21 cellular contexts compared by ENCODE assay signal in genomic region chr20:33893314-33893713, GRCh38.
A peak's percentile ranks its signal among the peaks of the same experiment; 100 is the strongest.
DNase-seq lines count a peak whose midpoint lies in the region; ATAC-seq and TF ChIP-seq lines count a peak whose summit lies in the region.
"Had no signal": no experiment of that assay in that cellular context is flagged by ENCODE, and none has a peak within 500 bp of the region (broad histone marks: within the 10 kb centered on the region; RNA-seq: fewer than 3 reads in every experiment).

No MANE protein-coding gene starts in this region.

- DNase-seq in 8988T (peak; percentile 48), HCEC 1CT (peak; percentile 79), astrocyte of the spinal cord (ENCODE audit: low read depth, low spot score) (peak; percentile 38), foreskin fibroblast (peak; percentile 55 to 81), NCI-H2081 (lab: John Stamatoyannopoulos, UW) (no peak), anterior cingulate cortex (lab: John Stamatoyannopoulos, UW) (no peak), upper lobe of left lung (no peak), Kasumi-1 (lab: John Stamatoyannopoulos, UW) (no peak)
- DNase-seq: amygdala; CD8-positive, alpha-beta T cell; cortex of kidney; DMS79; hypothalamus; MM.1S; NCI-H1694; NCI-H446 treated with DMSO at 0.1 percent for 48 hours; right cardiac atrium; SIG-M5; stimulated activated naive CD8-positive, alpha-beta T cell treated with anti-CD3 and anti-CD28 coated beads, Interleukin-15, Interleukin-2, amounts not matched to agents 100 U/mL and 50 U/mL, for 24 hours; upper lobe of right lung had no signal

- H3K9me3 ChIP-seq in upper lobe of left lung: no peaks in the 10 kb centered on the region
- H3K9me3 ChIP-seq: A549 had no signal

- no peak overlapping the region for H3K4me3 ChIP-seq in astrocyte of the spinal cord (ENCODE audit: low read depth, low read length)
- no peak overlapping the region for H3K4me3 ChIP-seq in foreskin fibroblast (ENCODE audit: low read depth in 1 of 2, low read length in 2 of 2)
- no peak overlapping the region for H3K4me3 ChIP-seq in upper lobe of left lung
- H3K4me3 ChIP-seq: A549, upper lobe of right lung had no signal

- H3K27ac ChIP-seq in upper lobe of left lung: no peak overlapping the region
- H3K27ac ChIP-seq: A549, upper lobe of right lung had no signal

- no peak for TF ChIP-seq EP300 in upper lobe of left lung (IDR thresholded peaks at IDR 0.05)

- no peaks in the 10 kb centered on the region for H3K4me1 ChIP-seq in upper lobe of left lung
- H3K4me1 ChIP-seq: A549, upper lobe of right lung had no signal

- no peak for TF ChIP-seq POLR2A in upper lobe of left lung (IDR thresholded peaks at IDR 0.05)

- no peak for TF ChIP-seq CTCF in astrocyte of the spinal cord (IDR thresholded peaks at IDR 0.05; ENCODE audit: low read depth, low read length)
- no peak for TF ChIP-seq CTCF in foreskin fibroblast (IDR thresholded peaks at IDR 0.05; ENCODE audit: low read depth, low read length)
- no peak for TF ChIP-seq CTCF in upper lobe of left lung (IDR thresholded peaks at IDR 0.05)

- ATAC-seq in upper lobe of left lung (ENCODE audit: low FRiP score in 2 of 2): no peak
- ATAC-seq: A549; CD8-positive, alpha-beta T cell; right cardiac atrium; stimulated activated naive CD8-positive, alpha-beta T cell treated with anti-CD3 and anti-CD28 coated beads, Interleukin-15, Interleukin-2, amounts not matched to agents 100 U/mL and 50 U/mL, for 24 hours; upper lobe of right lung had no signal

- no peaks in the 10 kb centered on the region for H3K36me3 ChIP-seq in upper lobe of left lung
- H3K36me3 ChIP-seq: upper lobe of right lung had no signal

- in situ Hi-C loops in astrocyte of the spinal cord (cut with HindIII; ENCODE audit: low sequenced_read_pairs): no loop called here

- WGBS in upper lobe of left lung, 2 donors: 78 to 93% methylated on average over 4 of the region's 4 CpGs

- H3K27me3 ChIP-seq in upper lobe of left lung: no peaks in the 10 kb centered on the region
- H3K27me3 ChIP-seq: upper lobe of right lung had no signal

Comparison
In these comparisons a context has a peak if more than half of its experiments do, and no peak if none do; other contexts are left out.
1. DNase-seq: peak in 8988T (single experiment), HCEC 1CT (single experiment), astrocyte of the spinal cord (single experiment) and foreskin fibroblast (2 of 2); none in NCI-H2081 (0 of 2), anterior cingulate cortex (0 of 58), upper lobe of left lung (0 of 2) and Kasumi-1 (0 of 2).